Comparison of ENCODE assay signal across 13 cellular contexts in the genomic region with DNA sequence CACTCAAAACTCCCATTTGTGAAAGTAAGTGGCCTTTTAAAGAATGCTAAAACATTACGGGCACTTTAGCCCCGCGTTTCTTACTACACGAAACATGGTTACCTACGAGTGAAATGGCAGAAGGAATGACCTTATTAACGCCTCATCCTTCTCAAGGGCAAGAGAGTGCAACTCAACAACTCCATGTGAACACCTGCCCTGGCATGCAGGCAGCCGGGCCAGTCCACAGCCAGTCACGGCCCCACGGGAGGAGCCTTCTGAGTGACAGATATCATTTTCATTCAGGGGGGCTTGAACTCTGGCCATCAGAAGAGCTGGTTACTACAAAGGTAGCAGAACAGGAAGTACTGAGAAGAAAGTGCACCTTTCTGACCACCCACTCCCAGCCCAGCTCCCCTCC.
"Had no signal": no experiment of that assay in that cellular context is flagged by ENCODE, and none has a peak within 500 bp of the region (broad histone marks: within the 10 kb centered on the region; RNA-seq: fewer than 3 reads in every experiment).

No MANE protein-coding gene starts in this region.

- ATAC-seq: gastrocnemius medialis, heart right ventricle, sciatic nerve had no signal

- DNase-seq: activated B cell treated with CpG ODN at 0.5 μM for 24 hours; activated CD4-positive, alpha-beta T cell treated with anti-CD3 and anti-CD28 coated beads, Interleukin-2, amount 10 ng/mL, durations not matched to agents 24 days and 14 days; activated naive CD4-positive, alpha-beta T cell treated with anti-CD3 and anti-CD28 coated beads, Interleukin-2, amount 10 ng/mL, durations not matched to agents 7 days and 5 days; cerebellar nuclear complex; gastrocnemius medialis; left ventricle myocardium inferior; stimulated activated CD4-positive, alpha-beta T cell treated with anti-CD3 and anti-CD28 coated beads, Interleukin-12 subunit alpha, Interleukin-12 subunit beta, amount 100 ng/mL, for 4 hours; T-helper 2 cell; transverse colon had no signal

- H3K36me3 ChIP-seq: ascending aorta, breast epithelium, gastrocnemius medialis, heart right ventricle, left ventricle myocardium inferior, transverse colon had no signal

- H3K4me3 ChIP-seq: ascending aorta, breast epithelium, gastrocnemius medialis, heart right ventricle, left ventricle myocardium inferior, transverse colon had no signal

- H3K27me3 ChIP-seq: ascending aorta, gastrocnemius medialis, transverse colon had no signal

- H3K4me1 ChIP-seq: ascending aorta, breast epithelium, gastrocnemius medialis, heart right ventricle, left ventricle myocardium inferior, transverse colon had no signal

- H3K9me3 ChIP-seq: gastrocnemius medialis, transverse colon had no signal
